In genomic region chr9:131641618-131642495, GRCh38 we compare ENCODE assay signal across 1 cellular context.
TF ChIP-seq lines count a peak whose summit lies in the region.

No MANE protein-coding gene starts in this region.

TF ChIP-seq in H1, 55 proteins besides CTCF, POLR2A, EP300 and RAD21 (continued from another document):
- no peak for TF ChIP-seq GABPA (IDR thresholded peaks at IDR 0.05; ENCODE audit: borderline replicate concordance, insufficient read depth, low read length)
